Comparison of ENCODE assay signal across 8 cellular contexts in genomic region chr2:233353769-233354499, GRCh38. TPM values are rescaled to one million over a fixed set of nuclear protein-coding genes. Genes with fewer than 3 reads are reported as not detected.
DNase-seq lines count a peak whose midpoint lies in the region; ATAC-seq and TF ChIP-seq lines count a peak whose summit lies in the region.

DGKD (plus strand) TSS chr2:233354494; CDS start chr2:233354519, 25 bp downstream.

- ATAC-seq in GM19372 (IDR thresholded peaks at IDR 0.05; ENCODE audit: low read depth, unreplicated experiment) (peak; percentile 57), RWPE2 (ENCODE audit: low read depth) (peak; percentile 3; the same call in 1 of the 3 replicates)

- no peak for TF ChIP-seq POLR2A in thyroid gland (IDR thresholded peaks at IDR 0.05)

- intact Hi-C loops in thyroid gland (cut with DNase I): loop anchor here (5.0 to 10.0 kb wide), 2 partner anchors 88 to 99 kb away; partner anchors contain the start of gene ATG16L1

- H3K4me1 Mint-ChIP-seq in CD8-positive, alpha-beta memory T cell: peaks cover 57 to 72% (median 60%) of the 10 kb centered on the region in 3 donors
- peaks cover 77% of the 10 kb centered on the region for H3K4me1 Mint-ChIP-seq in osteocyte (ENCODE audit: unreplicated experiment)

- H3K4me1 ChIP-seq in CD8-positive, alpha-beta memory T cell (ENCODE audit: insufficient read depth, low read length): peaks cover 47% of the 10 kb centered on the region
- H3K4me1 ChIP-seq in RWPE2 (ENCODE audit: insufficient read depth, poor library complexity, severe bottlenecking) (peaks cover 25% of the 10 kb centered on the region), thyroid gland (peaks cover 15 to 34% of the 10 kb centered on the region in 2 donors)

- peak within 1 kb of the TSS; percentile 75 for H3K4me3 ChIP-seq in CD8-positive, alpha-beta memory T cell (ENCODE audit: low read length)
- peak within 1 kb of the TSS; percentile 71 for H3K4me3 ChIP-seq in RWPE2 (ENCODE audit: severe bottlenecking)
- H3K4me3 ChIP-seq in thyroid gland (replicated peaks in 1 of 3): peak within 1 kb of the TSS; percentile 27 to 53 (median 47)

- no peaks in the 10 kb centered on the region for H3K9me3 Mint-ChIP-seq in CD8-positive, alpha-beta memory T cell
- no peaks in the 10 kb centered on the region for H3K9me3 Mint-ChIP-seq in osteocyte (ENCODE audit: unreplicated experiment)

- POLR2A ChIA-PET in CD8-positive, alpha-beta memory T cell (lab: Charles Lee): interaction anchor here (0.5 to 2.0 kb wide), 4 partner anchors 22 to 86 kb away, joined by 3 to 10 read pairs (median 6); no protein-coding TSS in a partner anchor

- no peaks in the 10 kb centered on the region for H3K9me3 ChIP-seq in CD8-positive, alpha-beta memory T cell (ENCODE audit: low read length)
- no peaks in the 10 kb centered on the region for H3K9me3 ChIP-seq in RWPE2 (ENCODE audit: severe bottlenecking)
- H3K9me3 ChIP-seq in thyroid gland: no peaks in the 10 kb centered on the region

- CTCF ChIA-PET in CD8-positive, alpha-beta memory T cell (lab: Charles Lee): interaction anchor here (0.5 to 2.7 kb wide), 18 partner anchors 11 to 104 kb away, joined by 3 to 18 read pairs (median 4); no protein-coding TSS in a partner anchor

- peak; percentile 74 for TF ChIP-seq CTCF in RWPE2 (IDR thresholded peaks at IDR 0.05; ENCODE audit: poor library complexity, severe bottlenecking)
- TF ChIP-seq CTCF in osteocyte (IDR thresholded peaks at IDR 0.05): peak; percentile 45
- peak in 2 of 6 experiments; percentile 19 to 79 for TF ChIP-seq CTCF in thyroid gland (IDR thresholded peaks at IDR 0.05)

- peaks cover 0 to 26% (median 12%) of the 10 kb centered on the region in 3 donors for H3K36me3 Mint-ChIP-seq in CD8-positive, alpha-beta memory T cell
- H3K36me3 Mint-ChIP-seq in osteocyte (ENCODE audit: unreplicated experiment): no peaks in the 10 kb centered on the region

- H3K27me3 ChIP-seq in CD8-positive, alpha-beta memory T cell (ENCODE audit: insufficient read depth, low read length, poor library complexity, severe bottlenecking): no peaks in the 10 kb centered on the region
- H3K27me3 ChIP-seq in RWPE2 (ENCODE audit: insufficient read depth, poor library complexity, severe bottlenecking): no peaks in the 10 kb centered on the region
- H3K27me3 ChIP-seq in thyroid gland: no peaks in the 10 kb centered on the region

- peak within 1 kb of the TSS; percentile 92 to 96 (median 94) for H3K4me3 Mint-ChIP-seq in CD8-positive, alpha-beta memory T cell
- H3K4me3 Mint-ChIP-seq in osteocyte (ENCODE audit: unreplicated experiment): peak within 1 kb of the TSS; percentile 77

- H3K36me3 ChIP-seq in CD8-positive, alpha-beta memory T cell (ENCODE audit: insufficient read depth, low read length): peaks cover 4% of the 10 kb centered on the region
- peaks cover 13% of the 10 kb centered on the region for H3K36me3 ChIP-seq in RWPE2 (ENCODE audit: low read depth)
- H3K36me3 ChIP-seq in thyroid gland: no peaks in the 10 kb centered on the region

- H3K27ac ChIP-seq in CD8-positive, alpha-beta memory T cell (ENCODE audit: low read depth, low read length): no peak within 1 kb of the TSS
- H3K27ac ChIP-seq in RWPE2 (ENCODE audit: poor library complexity, severe bottlenecking): peak within 1 kb of the TSS; percentile 25
- peak within 1 kb of the TSS in 2 of 3 donors; percentile 17 to 68 for H3K27ac ChIP-seq in thyroid gland

- WGBS in thyroid gland, 2 donors: 8 to 10% methylated on average over 25 to 26 of the region's 56 CpGs

- peaks cover 0 to 3% of the 10 kb centered on the region in 2 donors for H3K27me3 Mint-ChIP-seq in CD8-positive, alpha-beta memory T cell
- H3K27me3 Mint-ChIP-seq in osteocyte (ENCODE audit: unreplicated experiment): no peaks in the 10 kb centered on the region

- peak within 1 kb of the TSS; percentile 78 to 99 (median 91) for H3K27ac Mint-ChIP-seq in CD8-positive, alpha-beta memory T cell
- H3K27ac Mint-ChIP-seq in osteocyte (ENCODE audit: unreplicated experiment): peak within 1 kb of the TSS; percentile 92

- DNase-seq in CD8-positive, alpha-beta memory T cell: peak; percentile 61 to 77 (median 70)
- peak; percentile 21 for DNase-seq in HPDE6-E6E7 (ENCODE audit: extremely low spot score)
- DNase-seq in RWPE2 (ENCODE audit: low spot score): no peak
- peak; percentile 50 to 79 (median 56) for DNase-seq in activated naive CD4-positive, alpha-beta T cell (lab: John Stamatoyannopoulos, UW)
- no peak for DNase-seq in glomerular endothelial cell (ENCODE audit: extremely low read depth, low read depth, low spot score)
- no peak for DNase-seq in osteocyte (ENCODE audit: extremely low spot score, unreplicated experiment)
- peak; percentile 47 to 60 for DNase-seq in thyroid gland

RNA-seq across cellular contexts. Expression of gene DGKD, which starts in this region (rescaled TPM):
- 10 to 100 TPM; 54.2 to 61.9 TPM for total RNA-seq in CD8-positive, alpha-beta memory T cell
- 32.6 TPM for polyA plus RNA-seq in CD8-positive, alpha-beta memory T cell
- total RNA-seq in glomerular endothelial cell (10.3 and 13.0 TPM in 2 replicates), osteocyte (65.4 and 70.5 TPM in 2 replicates), thyroid gland (10 to 100 TPM; 22.3 to 71.7 (median 27.3) TPM)

Comparison
In these comparisons a context has a peak if more than half of its experiments do, and no peak if none do; other contexts are left out.
1. DNase-seq: peak in CD8-positive, alpha-beta memory T cell (5 of 5), HPDE6-E6E7 (single experiment), activated naive CD4-positive, alpha-beta T cell (4 of 4) and thyroid gland (2 of 2); none in RWPE2 (single experiment), glomerular endothelial cell (single experiment) and osteocyte (single experiment).
2. Peak in every context shown above with its lines, with median percentiles within 50 percentile points of each other: H3K4me3 ChIP-seq.